1 cellular context compared by ENCODE assay signal in the genomic region with DNA sequence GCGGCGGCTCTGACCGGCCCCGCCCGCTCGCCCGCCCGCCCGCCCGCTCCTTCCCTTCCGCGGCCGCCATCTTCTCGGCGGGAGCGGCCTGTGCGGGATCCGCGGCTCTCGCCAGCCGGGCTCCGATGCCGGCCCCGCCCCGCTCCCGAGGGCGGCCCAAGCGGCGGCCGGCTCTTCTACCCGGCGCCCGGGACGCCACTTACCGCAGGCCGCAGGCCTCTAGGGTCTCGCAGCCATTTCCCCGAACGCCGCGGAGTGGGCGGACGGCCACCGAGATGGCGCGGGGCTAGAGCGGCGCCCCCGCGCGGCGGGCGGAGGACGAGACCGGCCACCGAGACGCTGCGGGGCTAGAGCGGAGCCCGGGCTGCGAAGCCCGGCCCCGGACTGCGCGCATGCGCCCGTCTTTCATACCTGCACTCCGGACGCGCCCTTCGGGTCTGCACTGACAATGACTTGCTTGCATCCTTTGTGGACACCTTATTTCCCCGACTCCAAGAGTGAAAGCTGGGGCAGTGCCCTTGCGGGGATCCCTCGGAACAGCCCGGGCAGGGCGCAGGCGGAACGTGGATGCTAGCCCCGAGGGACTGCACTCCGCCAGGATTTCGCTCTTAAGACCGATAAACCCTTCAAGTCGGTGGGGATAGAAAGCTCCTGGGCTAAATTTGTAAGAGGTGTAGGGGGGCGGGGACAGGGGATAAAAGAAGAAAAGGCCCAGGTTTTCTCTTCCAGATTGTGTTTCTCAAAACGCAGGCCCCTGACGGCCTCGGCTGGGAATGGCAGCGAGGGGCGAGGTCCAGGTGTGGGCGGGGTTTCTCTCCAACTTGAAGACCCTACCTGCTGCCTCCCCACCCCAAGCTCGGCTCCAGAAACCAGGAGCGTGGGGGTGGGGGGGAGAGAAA.
TF ChIP-seq lines count a peak whose summit lies in the region.

A gene (minus strand): TSS at position 277 of the 899 bp plus-strand sequence.

TF ChIP-seq in K562, 482 proteins besides CTCF, POLR2A, EP300 and RAD21 (continued from another document and continues in another):
- TF ChIP-seq, protein P1, sequence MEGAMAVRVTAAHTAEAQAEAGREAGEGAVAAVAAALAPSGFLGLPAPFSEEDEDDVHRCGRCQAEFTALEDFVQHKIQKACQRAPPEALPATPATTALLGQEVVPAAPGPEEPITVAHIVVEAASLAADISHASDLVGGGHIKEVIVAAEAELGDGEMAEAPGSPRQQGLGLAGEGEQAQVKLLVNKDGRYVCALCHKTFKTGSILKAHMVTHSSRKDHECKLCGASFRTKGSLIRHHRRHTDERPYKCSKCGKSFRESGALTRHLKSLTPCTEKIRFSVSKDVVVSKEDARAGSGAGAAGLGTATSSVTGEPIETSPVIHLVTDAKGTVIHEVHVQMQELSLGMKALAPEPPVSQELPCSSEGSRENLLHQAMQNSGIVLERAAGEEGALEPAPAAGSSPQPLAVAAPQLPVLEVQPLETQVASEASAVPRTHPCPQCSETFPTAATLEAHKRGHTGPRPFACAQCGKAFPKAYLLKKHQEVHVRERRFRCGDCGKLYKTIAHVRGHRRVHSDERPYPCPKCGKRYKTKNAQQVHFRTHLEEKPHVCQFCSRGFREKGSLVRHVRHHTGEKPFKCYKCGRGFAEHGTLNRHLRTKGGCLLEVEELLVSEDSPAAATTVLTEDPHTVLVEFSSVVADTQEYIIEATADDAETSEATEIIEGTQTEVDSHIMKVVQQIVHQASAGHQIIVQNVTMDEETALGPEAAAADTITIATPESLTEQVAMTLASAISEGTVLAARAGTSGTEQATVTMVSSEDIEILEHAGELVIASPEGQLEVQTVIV (CRISPR knock-in tag; IDR thresholded peaks at IDR 0.05; ENCODE audit: borderline replicate concordance) = no peak
- TF ChIP-seq, protein P2, sequence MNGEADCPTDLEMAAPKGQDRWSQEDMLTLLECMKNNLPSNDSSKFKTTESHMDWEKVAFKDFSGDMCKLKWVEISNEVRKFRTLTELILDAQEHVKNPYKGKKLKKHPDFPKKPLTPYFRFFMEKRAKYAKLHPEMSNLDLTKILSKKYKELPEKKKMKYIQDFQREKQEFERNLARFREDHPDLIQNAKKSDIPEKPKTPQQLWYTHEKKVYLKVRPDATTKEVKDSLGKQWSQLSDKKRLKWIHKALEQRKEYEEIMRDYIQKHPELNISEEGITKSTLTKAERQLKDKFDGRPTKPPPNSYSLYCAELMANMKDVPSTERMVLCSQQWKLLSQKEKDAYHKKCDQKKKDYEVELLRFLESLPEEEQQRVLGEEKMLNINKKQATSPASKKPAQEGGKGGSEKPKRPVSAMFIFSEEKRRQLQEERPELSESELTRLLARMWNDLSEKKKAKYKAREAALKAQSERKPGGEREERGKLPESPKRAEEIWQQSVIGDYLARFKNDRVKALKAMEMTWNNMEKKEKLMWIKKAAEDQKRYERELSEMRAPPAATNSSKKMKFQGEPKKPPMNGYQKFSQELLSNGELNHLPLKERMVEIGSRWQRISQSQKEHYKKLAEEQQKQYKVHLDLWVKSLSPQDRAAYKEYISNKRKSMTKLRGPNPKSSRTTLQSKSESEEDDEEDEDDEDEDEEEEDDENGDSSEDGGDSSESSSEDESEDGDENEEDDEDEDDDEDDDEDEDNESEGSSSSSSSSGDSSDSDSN (IDR thresholded peaks at IDR 0.05; ENCODE audit: borderline replicate concordance in 1 of 2, low read depth in 2 of 2, low read length in 2 of 2) = peak in 1 of 2 experiments; percentile 42; a peak in 1 of 4 replicates
- TF ChIP-seq, protein P3, sequence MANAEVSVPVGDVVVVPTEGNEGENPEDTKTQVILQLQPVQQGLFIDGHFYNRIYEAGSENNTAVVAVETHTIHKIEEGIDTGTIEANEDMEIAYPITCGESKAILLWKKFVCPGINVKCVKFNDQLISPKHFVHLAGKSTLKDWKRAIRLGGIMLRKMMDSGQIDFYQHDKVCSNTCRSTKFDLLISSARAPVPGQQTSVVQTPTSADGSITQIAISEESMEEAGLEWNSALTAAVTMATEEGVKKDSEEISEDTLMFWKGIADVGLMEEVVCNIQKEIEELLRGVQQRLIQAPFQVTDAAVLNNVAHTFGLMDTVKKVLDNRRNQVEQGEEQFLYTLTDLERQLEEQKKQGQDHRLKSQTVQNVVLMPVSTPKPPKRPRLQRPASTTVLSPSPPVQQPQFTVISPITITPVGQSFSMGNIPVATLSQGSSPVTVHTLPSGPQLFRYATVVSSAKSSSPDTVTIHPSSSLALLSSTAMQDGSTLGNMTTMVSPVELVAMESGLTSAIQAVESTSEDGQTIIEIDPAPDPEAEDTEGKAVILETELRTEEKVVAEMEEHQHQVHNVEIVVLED (CRISPR knock-in tag; IDR thresholded peaks at IDR 0.05) = peak; percentile 44
- TF ChIP-seq ILK (tag; IDR thresholded peaks at IDR 0.05; ENCODE audit: borderline replicate concordance, low read depth) (no peak), CTBP1 (IDR thresholded peaks at IDR 0.05; ENCODE audit: borderline replicate concordance) (peak; percentile 87), ELF2 (CRISPR knock-in tag; IDR thresholded peaks at IDR 0.05) (no peak), SIN3B (IDR thresholded peaks at IDR 0.05; ENCODE audit: low read depth) (peak; percentile 71), SAP30 (IDR thresholded peaks at IDR 0.05; ENCODE audit: borderline replicate concordance, insufficient read depth, low read depth, low read length, poor library complexity, severe bottlenecking) (no peak), FUS (optimal IDR thresholded peaks at IDR 0.05; ENCODE audit: low read depth, low read length) (peak; percentile 94), MYC (IDR thresholded peaks at IDR 0.05; ENCODE audit: low read depth, low read length) (peak; percentile 76), MYC (CRISPR knock-in tag; IDR thresholded peaks at IDR 0.05; ENCODE audit: borderline replicate concordance, low read depth) (no peak), MAFG (tag; conservative IDR thresholded peaks at IDR 0.05) (no peak), ZNF785 (CRISPR knock-in tag; IDR thresholded peaks at IDR 0.05) (no peak), EGR1 (conservative IDR thresholded peaks at IDR 0.05) (peak; percentile 84), MAZ (CRISPR knock-in tag; conservative IDR thresholded peaks at IDR 0.05 in 1 of 2, IDR thresholded peaks at IDR 0.05 in 1 of 2) (peak; percentile 65 to 92), MAFF (IDR thresholded peaks at IDR 0.05; ENCODE audit: low read length) (no peak), SUPT5H (IDR thresholded peaks at IDR 0.05) (peak; percentile 1; the same call in 1 of the 2 replicates), ZNF507 (tag; conservative IDR thresholded peaks at IDR 0.05) (no peak), ZBTB7A (IDR thresholded peaks at IDR 0.05; ENCODE audit: borderline replicate concordance, control insufficient read depth, low read depth, low read length) (0 out of 2 replicates have a peak, but pooled peaks have one; percentile 26), CCNT2 (IDR thresholded peaks at IDR 0.05; ENCODE audit: borderline replicate concordance, extremely low read depth, insufficient read length, low read depth, low read length) (peak; percentile 95), ZEB2 (IDR thresholded peaks at IDR 0.05) (peak; percentile 43; the same call in 1 of the 2 replicates)
- TF ChIP-seq, protein P4, sequence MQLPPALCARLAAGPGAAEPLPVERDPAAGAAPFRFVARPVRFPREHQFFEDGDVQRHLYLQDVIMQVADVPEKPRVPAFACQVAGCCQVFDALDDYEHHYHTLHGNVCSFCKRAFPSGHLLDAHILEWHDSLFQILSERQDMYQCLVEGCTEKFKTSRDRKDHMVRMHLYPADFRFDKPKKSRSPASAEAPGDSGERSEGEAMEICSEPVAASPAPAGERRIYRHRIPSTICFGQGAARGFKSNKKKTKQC (CRISPR knock-in tag; IDR thresholded peaks at IDR 0.05) = no peak
- TF ChIP-seq, protein P5, sequence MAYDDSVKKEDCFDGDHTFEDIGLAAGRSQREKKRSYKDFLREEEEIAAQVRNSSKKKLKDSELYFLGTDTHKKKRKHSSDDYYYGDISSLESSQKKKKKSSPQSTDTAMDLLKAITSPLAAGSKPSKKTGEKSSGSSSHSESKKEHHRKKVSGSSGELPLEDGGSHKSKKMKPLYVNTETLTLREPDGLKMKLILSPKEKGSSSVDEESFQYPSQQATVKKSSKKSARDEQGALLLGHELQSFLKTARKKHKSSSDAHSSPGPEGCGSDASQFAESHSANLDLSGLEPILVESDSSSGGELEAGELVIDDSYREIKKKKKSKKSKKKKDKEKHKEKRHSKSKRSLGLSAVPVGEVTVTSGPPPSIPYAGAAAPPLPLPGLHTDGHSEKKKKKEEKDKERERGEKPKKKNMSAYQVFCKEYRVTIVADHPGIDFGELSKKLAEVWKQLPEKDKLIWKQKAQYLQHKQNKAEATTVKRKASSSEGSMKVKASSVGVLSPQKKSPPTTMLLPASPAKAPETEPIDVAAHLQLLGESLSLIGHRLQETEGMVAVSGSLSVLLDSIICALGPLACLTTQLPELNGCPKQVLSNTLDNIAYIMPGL (CRISPR knock-in tag; IDR thresholded peaks at IDR 0.05) = peak; percentile 74; the same call in 1 of the 2 replicates
- TF ChIP-seq, protein P6, sequence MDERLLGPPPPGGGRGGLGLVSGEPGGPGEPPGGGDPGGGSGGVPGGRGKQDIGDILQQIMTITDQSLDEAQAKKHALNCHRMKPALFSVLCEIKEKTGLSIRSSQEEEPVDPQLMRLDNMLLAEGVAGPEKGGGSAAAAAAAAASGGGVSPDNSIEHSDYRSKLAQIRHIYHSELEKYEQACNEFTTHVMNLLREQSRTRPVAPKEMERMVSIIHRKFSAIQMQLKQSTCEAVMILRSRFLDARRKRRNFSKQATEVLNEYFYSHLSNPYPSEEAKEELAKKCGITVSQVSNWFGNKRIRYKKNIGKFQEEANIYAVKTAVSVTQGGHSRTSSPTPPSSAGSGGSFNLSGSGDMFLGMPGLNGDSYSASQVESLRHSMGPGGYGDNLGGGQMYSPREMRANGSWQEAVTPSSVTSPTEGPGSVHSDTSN (CRISPR knock-in tag; IDR thresholded peaks at IDR 0.05; ENCODE audit: low read depth) = no peak
- TF ChIP-seq, protein P6 (tag; conservative IDR thresholded peaks at IDR 0.05; ENCODE audit: low read depth) = no peak
- TF ChIP-seq, protein P7, sequence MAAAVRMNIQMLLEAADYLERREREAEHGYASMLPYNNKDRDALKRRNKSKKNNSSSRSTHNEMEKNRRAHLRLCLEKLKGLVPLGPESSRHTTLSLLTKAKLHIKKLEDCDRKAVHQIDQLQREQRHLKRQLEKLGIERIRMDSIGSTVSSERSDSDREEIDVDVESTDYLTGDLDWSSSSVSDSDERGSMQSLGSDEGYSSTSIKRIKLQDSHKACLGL (CRISPR knock-in tag; IDR thresholded peaks at IDR 0.05; ENCODE audit: borderline replicate concordance, poor library complexity, severe bottlenecking) = no peak
- TF ChIP-seq, protein P8, sequence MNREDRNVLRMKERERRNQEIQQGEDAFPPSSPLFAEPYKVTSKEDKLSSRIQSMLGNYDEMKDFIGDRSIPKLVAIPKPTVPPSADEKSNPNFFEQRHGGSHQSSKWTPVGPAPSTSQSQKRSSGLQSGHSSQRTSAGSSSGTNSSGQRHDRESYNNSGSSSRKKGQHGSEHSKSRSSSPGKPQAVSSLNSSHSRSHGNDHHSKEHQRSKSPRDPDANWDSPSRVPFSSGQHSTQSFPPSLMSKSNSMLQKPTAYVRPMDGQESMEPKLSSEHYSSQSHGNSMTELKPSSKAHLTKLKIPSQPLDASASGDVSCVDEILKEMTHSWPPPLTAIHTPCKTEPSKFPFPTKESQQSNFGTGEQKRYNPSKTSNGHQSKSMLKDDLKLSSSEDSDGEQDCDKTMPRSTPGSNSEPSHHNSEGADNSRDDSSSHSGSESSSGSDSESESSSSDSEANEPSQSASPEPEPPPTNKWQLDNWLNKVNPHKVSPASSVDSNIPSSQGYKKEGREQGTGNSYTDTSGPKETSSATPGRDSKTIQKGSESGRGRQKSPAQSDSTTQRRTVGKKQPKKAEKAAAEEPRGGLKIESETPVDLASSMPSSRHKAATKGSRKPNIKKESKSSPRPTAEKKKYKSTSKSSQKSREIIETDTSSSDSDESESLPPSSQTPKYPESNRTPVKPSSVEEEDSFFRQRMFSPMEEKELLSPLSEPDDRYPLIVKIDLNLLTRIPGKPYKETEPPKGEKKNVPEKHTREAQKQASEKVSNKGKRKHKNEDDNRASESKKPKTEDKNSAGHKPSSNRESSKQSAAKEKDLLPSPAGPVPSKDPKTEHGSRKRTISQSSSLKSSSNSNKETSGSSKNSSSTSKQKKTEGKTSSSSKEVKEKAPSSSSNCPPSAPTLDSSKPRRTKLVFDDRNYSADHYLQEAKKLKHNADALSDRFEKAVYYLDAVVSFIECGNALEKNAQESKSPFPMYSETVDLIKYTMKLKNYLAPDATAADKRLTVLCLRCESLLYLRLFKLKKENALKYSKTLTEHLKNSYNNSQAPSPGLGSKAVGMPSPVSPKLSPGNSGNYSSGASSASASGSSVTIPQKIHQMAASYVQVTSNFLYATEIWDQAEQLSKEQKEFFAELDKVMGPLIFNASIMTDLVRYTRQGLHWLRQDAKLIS (CRISPR knock-in tag; IDR thresholded peaks at IDR 0.05) = 0 out of 2 replicates have a peak, but pooled peaks have one; percentile 0
- TF ChIP-seq, protein P9, sequence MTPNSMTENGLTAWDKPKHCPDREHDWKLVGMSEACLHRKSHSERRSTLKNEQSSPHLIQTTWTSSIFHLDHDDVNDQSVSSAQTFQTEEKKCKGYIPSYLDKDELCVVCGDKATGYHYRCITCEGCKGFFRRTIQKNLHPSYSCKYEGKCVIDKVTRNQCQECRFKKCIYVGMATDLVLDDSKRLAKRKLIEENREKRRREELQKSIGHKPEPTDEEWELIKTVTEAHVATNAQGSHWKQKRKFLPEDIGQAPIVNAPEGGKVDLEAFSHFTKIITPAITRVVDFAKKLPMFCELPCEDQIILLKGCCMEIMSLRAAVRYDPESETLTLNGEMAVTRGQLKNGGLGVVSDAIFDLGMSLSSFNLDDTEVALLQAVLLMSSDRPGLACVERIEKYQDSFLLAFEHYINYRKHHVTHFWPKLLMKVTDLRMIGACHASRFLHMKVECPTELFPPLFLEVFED (CRISPR knock-in tag; conservative IDR thresholded peaks at IDR 0.05) = no peak
- TF ChIP-seq, protein P10, sequence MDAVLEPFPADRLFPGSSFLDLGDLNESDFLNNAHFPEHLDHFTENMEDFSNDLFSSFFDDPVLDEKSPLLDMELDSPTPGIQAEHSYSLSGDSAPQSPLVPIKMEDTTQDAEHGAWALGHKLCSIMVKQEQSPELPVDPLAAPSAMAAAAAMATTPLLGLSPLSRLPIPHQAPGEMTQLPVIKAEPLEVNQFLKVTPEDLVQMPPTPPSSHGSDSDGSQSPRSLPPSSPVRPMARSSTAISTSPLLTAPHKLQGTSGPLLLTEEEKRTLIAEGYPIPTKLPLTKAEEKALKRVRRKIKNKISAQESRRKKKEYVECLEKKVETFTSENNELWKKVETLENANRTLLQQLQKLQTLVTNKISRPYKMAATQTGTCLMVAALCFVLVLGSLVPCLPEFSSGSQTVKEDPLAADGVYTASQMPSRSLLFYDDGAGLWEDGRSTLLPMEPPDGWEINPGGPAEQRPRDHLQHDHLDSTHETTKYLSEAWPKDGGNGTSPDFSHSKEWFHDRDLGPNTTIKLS (IDR thresholded peaks at IDR 0.05; ENCODE audit: borderline replicate concordance, low read depth) = peak; percentile 89; the same call in 1 of the 2 replicates
